In the genomic region with DNA sequence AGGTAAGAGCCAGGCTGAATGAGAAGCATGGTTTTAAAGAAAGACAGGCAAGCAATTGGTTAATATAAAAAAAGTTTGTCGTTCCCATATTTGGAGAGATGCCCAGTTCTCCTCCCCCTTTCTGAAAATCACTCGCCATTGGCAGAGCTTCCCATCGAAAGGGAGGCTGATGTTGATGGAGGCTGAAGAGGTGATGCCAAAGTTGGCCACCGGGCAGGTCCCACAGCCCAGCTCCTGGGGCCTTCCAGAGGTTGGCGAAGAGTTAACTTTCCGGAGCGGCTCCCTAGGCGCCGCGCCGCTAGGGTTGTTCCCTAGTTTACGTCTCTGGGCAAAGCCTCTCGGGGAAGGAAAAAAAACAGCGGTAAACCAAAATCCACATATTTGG, we compare ENCODE assay signal across 8 cellular contexts. TPM values are rescaled to one million over a fixed set of nuclear protein-coding genes. Genes with fewer than 3 reads are reported as not detected.
DNase-seq lines count a peak whose midpoint lies in the region; ATAC-seq and TF ChIP-seq lines count a peak whose summit lies in the region.

No MANE protein-coding gene starts in this region.

- no peaks in the 10 kb centered on the region for H3K36me3 Mint-ChIP-seq in activated T-helper 1 cell treated with anti-CD3 and anti-CD28 coated beads, Interleukin-12 subunit alpha, Interleukin-12 subunit beta, Interleukin-2, Interleukin-4 antibody, amounts not matched to agents 30 ng/mL and 10 ng/mL and 1 ng/mL, durations not matched to agents 14 hours and 24 hours and 36 hours (ENCODE audit: low read depth)

- intact Hi-C loops in activated T-helper 1 cell treated with anti-CD3 and anti-CD28 coated beads, Interleukin-12 subunit alpha, Interleukin-12 subunit beta, Interleukin-2, Interleukin-4 antibody, amounts not matched to agents 30 ng/mL and 10 ng/mL and 1 ng/mL, durations not matched to agents 14 hours and 24 hours and 36 hours (cut with micrococcal nuclease): no loop called here
- intact Hi-C loops in sigmoid colon (cut with DNase I): no loop called here

- no peak for TF ChIP-seq EP300 in sigmoid colon (IDR thresholded peaks at IDR 0.05)

- H3K9me3 ChIP-seq in right atrium auricular region: no peaks in the 10 kb centered on the region
- no peaks in the 10 kb centered on the region for H3K9me3 ChIP-seq in sigmoid colon

- WGBS in sigmoid colon, 2 donors: 1% methylated on average over 14 of the region's 14 CpGs

- peak; percentile 70 for DNase-seq in NCI-H146 (lab: John Stamatoyannopoulos, UW)
- DNase-seq in activated T-helper 1 cell treated with anti-CD3 and anti-CD28 coated beads, Interleukin-12 subunit alpha, Interleukin-12 subunit beta, Interleukin-2, Interleukin-4 antibody, amounts not matched to agents 30 ng/mL and 10 ng/mL and 1 ng/mL, durations not matched to agents 14 hours and 24 hours and 36 hours (ENCODE audit: low spot score): no peak
- DNase-seq in right atrium auricular region (ENCODE audit: low spot score): peak; percentile 74
- DNase-seq in sigmoid colon: no peak
- DNase-seq in NCI-H1092 (lab: John Stamatoyannopoulos, UW): no peak

- H3K4me3 ChIP-seq in right atrium auricular region: peak overlapping the region; percentile 68 to 83
- peak overlapping the region; percentile 27 to 60 (median 54) for H3K4me3 ChIP-seq in sigmoid colon

- H3K4me3 Mint-ChIP-seq in activated T-helper 1 cell treated with anti-CD3 and anti-CD28 coated beads, Interleukin-12 subunit alpha, Interleukin-12 subunit beta, Interleukin-2, Interleukin-4 antibody, amounts not matched to agents 30 ng/mL and 10 ng/mL and 1 ng/mL, durations not matched to agents 14 hours and 24 hours and 36 hours: peak overlapping the region; percentile 57

- ATAC-seq in GM18502 (IDR thresholded peaks at IDR 0.05; ENCODE audit: poor library complexity, unreplicated experiment): peak; percentile 12
- no peak for ATAC-seq in HG02970 (IDR thresholded peaks at IDR 0.05; ENCODE audit: low FRiP score, unreplicated experiment)
- no peak for ATAC-seq in HG02981 (IDR thresholded peaks at IDR 0.05; ENCODE audit: unreplicated experiment)

- H3K27ac Mint-ChIP-seq in activated T-helper 1 cell treated with anti-CD3 and anti-CD28 coated beads, Interleukin-12 subunit alpha, Interleukin-12 subunit beta, Interleukin-2, Interleukin-4 antibody, amounts not matched to agents 30 ng/mL and 10 ng/mL and 1 ng/mL, durations not matched to agents 14 hours and 24 hours and 36 hours: no peak overlapping the region

- peaks cover 54% of the 10 kb centered on the region for H3K27me3 Mint-ChIP-seq in activated T-helper 1 cell treated with anti-CD3 and anti-CD28 coated beads, Interleukin-12 subunit alpha, Interleukin-12 subunit beta, Interleukin-2, Interleukin-4 antibody, amounts not matched to agents 30 ng/mL and 10 ng/mL and 1 ng/mL, durations not matched to agents 14 hours and 24 hours and 36 hours (ENCODE audit: insufficient read depth)

- H3K27me3 ChIP-seq in right atrium auricular region (no peaks in the 10 kb centered on the region), sigmoid colon (peaks cover 0 to 25% (median 4%) of the 10 kb centered on the region in 3 donors)

- H3K36me3 ChIP-seq in right atrium auricular region: no peaks in the 10 kb centered on the region
- no peaks in the 10 kb centered on the region for H3K36me3 ChIP-seq in sigmoid colon

- no peak for TF ChIP-seq CTCF in right atrium auricular region (IDR thresholded peaks at IDR 0.05)
- TF ChIP-seq CTCF in sigmoid colon (IDR thresholded peaks at IDR 0.05): no peak

- H3K4me1 ChIP-seq in right atrium auricular region: no peaks in the 10 kb centered on the region
- peaks cover 0 to 19% (median 11%) of the 10 kb centered on the region in 4 donors for H3K4me1 ChIP-seq in sigmoid colon

- TF ChIP-seq POLR2A in sigmoid colon (IDR thresholded peaks at IDR 0.05): no peak

- H3K9me3 Mint-ChIP-seq in activated T-helper 1 cell treated with anti-CD3 and anti-CD28 coated beads, Interleukin-12 subunit alpha, Interleukin-12 subunit beta, Interleukin-2, Interleukin-4 antibody, amounts not matched to agents 30 ng/mL and 10 ng/mL and 1 ng/mL, durations not matched to agents 14 hours and 24 hours and 36 hours: no peaks in the 10 kb centered on the region

- H3K27ac ChIP-seq in right atrium auricular region (peak overlapping the region; percentile 80 to 92), sigmoid colon (peak overlapping the region; percentile 23 to 61 (median 24))

- peaks cover 5% of the 10 kb centered on the region for H3K4me1 Mint-ChIP-seq in activated T-helper 1 cell treated with anti-CD3 and anti-CD28 coated beads, Interleukin-12 subunit alpha, Interleukin-12 subunit beta, Interleukin-2, Interleukin-4 antibody, amounts not matched to agents 30 ng/mL and 10 ng/mL and 1 ng/mL, durations not matched to agents 14 hours and 24 hours and 36 hours (ENCODE audit: low read depth)

RNA-seq across cellular contexts. Expression of a gene that starts 0.8 kb away (rescaled TPM):
- not detected in 2 replicates for total RNA-seq in activated T-helper 1 cell treated with anti-CD3 and anti-CD28 coated beads, Interleukin-12 subunit alpha, Interleukin-12 subunit beta, Interleukin-2, Interleukin-4 antibody, amounts not matched to agents 30 ng/mL and 10 ng/mL and 1 ng/mL, durations not matched to agents 14 hours and 24 hours and 36 hours
- total RNA-seq in right atrium auricular region (100 to 1,000 TPM in 1 of 2 donors, 10 to 100 TPM in 1; 79.1 to 148 TPM), sigmoid colon (10 to 100 TPM in 3 of 4 donors, 1 to 10 TPM in 1; 7.7 to 33.9 (median 21.2) TPM)
- 10 to 100 TPM in 1 of 3 donors, 1 to 10 TPM in 1, not detected in 1; 3.6 to 13.2 TPM for polyA plus RNA-seq in sigmoid colon

Comparison
In these comparisons a context has a peak if more than half of its experiments do, and no peak if none do; other contexts are left out.
1. DNase-seq: peak in NCI-H146 (single experiment) and right atrium auricular region (single experiment); none in activated T-helper 1 cell treated with anti-CD3 and anti-CD28 coated beads, Interleukin-12 subunit alpha, Interleukin-12 subunit beta, Interleukin-2, Interleukin-4 antibody, amounts not matched to agents 30 ng/mL and 10 ng/mL and 1 ng/mL, durations not matched to agents 14 hours and 24 hours and 36 hours (single experiment), sigmoid colon (single experiment) and NCI-H1092 (single experiment).